ENCODE assay signal across 18 cellular contexts in the genomic region with DNA sequence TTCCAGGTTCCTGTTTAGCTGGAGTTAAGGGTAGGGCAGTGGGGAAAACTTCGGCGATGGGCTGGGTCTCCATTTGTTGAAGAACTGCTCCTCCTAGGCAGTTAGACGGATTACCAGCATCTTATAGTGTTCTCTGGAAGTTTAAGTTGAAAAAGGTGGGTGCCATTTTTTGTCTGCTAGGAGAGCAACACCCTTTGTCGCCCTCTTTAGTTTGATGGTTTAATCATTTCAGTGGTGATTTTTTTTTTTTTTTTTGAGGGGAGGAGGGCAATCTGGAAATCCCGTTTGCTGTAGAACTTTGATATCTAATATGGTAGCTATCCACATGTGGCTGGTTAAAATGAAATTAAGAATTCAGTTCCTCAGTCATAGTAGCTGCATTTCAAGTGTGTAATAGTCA.
"Had no signal": no experiment of that assay in that cellular context is flagged by ENCODE, and none has a peak within 500 bp of the region (broad histone marks: within the 10 kb centered on the region; RNA-seq: fewer than 3 reads in every experiment).

No MANE protein-coding gene starts in this region.

- H3K9me3 Mint-ChIP-seq: activated CD4-positive, alpha-beta T cell treated with anti-CD3 and anti-CD28 coated beads, Interleukin-2, amount 10 ng/mL, durations not matched to agents 24 days and 14 days; immature natural killer cell; natural killer cell; stimulated activated memory B cell treated with anti-CD40 and anti-IgM and Interleukin-4, amounts not matched to agents 10 μg/mL and 1 μg/mL and 100 μg/mL, for 72 hours had no signal

- H3K4me3 Mint-ChIP-seq: activated CD4-positive, alpha-beta T cell treated with anti-CD3 and anti-CD28 coated beads, Interleukin-2, amount 10 ng/mL, durations not matched to agents 24 days and 14 days; activated CD8-positive, alpha-beta memory T cell treated with anti-CD3 and anti-CD28 coated beads, Interleukin-2, amount 10 ng/mL, durations not matched to agents 7 days and 5 days; immature natural killer cell; natural killer cell; stimulated activated memory B cell treated with anti-CD40 and anti-IgM and Interleukin-4, amounts not matched to agents 10 μg/mL and 1 μg/mL and 100 μg/mL, for 72 hours had no signal

- H3K27me3 ChIP-seq: ascending aorta, heart left ventricle, neutrophil, thyroid gland had no signal

- H3K27me3 Mint-ChIP-seq: activated CD4-positive, alpha-beta T cell treated with anti-CD3 and anti-CD28 coated beads, Interleukin-2, amount 10 ng/mL, durations not matched to agents 24 days and 14 days; activated CD8-positive, alpha-beta memory T cell treated with anti-CD3 and anti-CD28 coated beads, Interleukin-2, amount 10 ng/mL, durations not matched to agents 7 days and 5 days; stimulated activated memory B cell treated with anti-CD40 and anti-IgM and Interleukin-4, amounts not matched to agents 10 μg/mL and 1 μg/mL and 100 μg/mL, for 72 hours had no signal

- H3K9me3 ChIP-seq: ascending aorta, heart left ventricle, neutrophil, thyroid gland had no signal

- H3K4me3 ChIP-seq: ascending aorta, heart left ventricle, thyroid gland had no signal

- H3K27ac Mint-ChIP-seq: activated CD4-positive, alpha-beta T cell treated with anti-CD3 and anti-CD28 coated beads, Interleukin-2, amount 10 ng/mL, durations not matched to agents 24 days and 14 days; activated CD8-positive, alpha-beta memory T cell treated with anti-CD3 and anti-CD28 coated beads, Interleukin-2, amount 10 ng/mL, durations not matched to agents 7 days and 5 days; immature natural killer cell; stimulated activated memory B cell treated with anti-CD40 and anti-IgM and Interleukin-4, amounts not matched to agents 10 μg/mL and 1 μg/mL and 100 μg/mL, for 72 hours had no signal

- ATAC-seq: activated CD8-positive, alpha-beta memory T cell treated with anti-CD3 and anti-CD28 coated beads, Interleukin-2, amount 10 ng/mL, durations not matched to agents 7 days and 5 days; heart left ventricle; natural killer cell; stimulated activated memory B cell treated with anti-CD40 and anti-IgM and Interleukin-4, amounts not matched to agents 10 μg/mL and 1 μg/mL and 100 μg/mL, for 72 hours had no signal

- FAIRE-seq: bronchial epithelial cell, frontal cortex, urothelium cell line had no signal

- DNase-seq: activated CD4-positive, alpha-beta T cell treated with anti-CD3 and anti-CD28 coated beads, Interleukin-2, amount 10 ng/mL, durations not matched to agents 24 days and 14 days; activated CD4-positive, CD25-positive, alpha-beta regulatory T cell; activated CD8-positive, alpha-beta memory T cell treated with anti-CD3 and anti-CD28 coated beads, Interleukin-2, amount 10 ng/mL, durations not matched to agents 7 days and 5 days; activated effector memory CD4-positive, alpha-beta T cell treated with anti-CD3 and anti-CD28 coated beads, Interleukin-2, amount 50 U/mL, for 16 hours; activated T-cell treated with anti-CD3 and anti-CD28 coated beads, Interleukin-2, amount 50 U/mL, for 48 hours; dermis blood vessel endothelial cell; heart left ventricle; immature natural killer cell; mesendoderm; natural killer cell; stimulated activated CD4-positive, alpha-beta T cell treated with anti-CD3 and anti-CD28 coated beads, Interleukin-2, amount 100 ng/mL, for 48 hours; thyroid gland had no signal
